ENCODE assay signal across 14 cellular contexts in genomic region chr1:29395724-29396437, GRCh38.
DNase-seq lines count a peak whose midpoint lies in the region; ATAC-seq and TF ChIP-seq lines count a peak whose summit lies in the region.
"Had no signal": no experiment of that assay in that cellular context is flagged by ENCODE, and none has a peak within 500 bp of the region (broad histone marks: within the 10 kb centered on the region; RNA-seq: fewer than 3 reads in every experiment).

No MANE protein-coding gene starts in this region.

- H3K27ac ChIP-seq in vagina (no peak overlapping the region), PC-9 (no peak overlapping the region), OCI-LY7 (ENCODE audit: low read depth, low read length, poor library complexity, severe bottlenecking) (no peak overlapping the region)

- H3K4me2 ChIP-seq in PC-9, result no peak overlapping the region
- H3K4me2 ChIP-seq in OCI-LY7 (ENCODE audit: low read length), result no peak overlapping the region

- H2AFZ ChIP-seq in PC-9, result no peak overlapping the region
- H2AFZ ChIP-seq in OCI-LY7 (ENCODE audit: low read length), result no peak overlapping the region

- H4K20me1 ChIP-seq in PC-9 (ENCODE audit: insufficient read depth) (no peaks in the 10 kb centered on the region), OCI-LY7 (ENCODE audit: insufficient read depth, low read length) (no peaks in the 10 kb centered on the region)

- H3F3A ChIP-seq in PC-9 (ENCODE audit: insufficient read depth, low read depth), result no peaks in the 10 kb centered on the region

- no peak for TF ChIP-seq POLR2A in vagina (IDR thresholded peaks at IDR 0.05)

- POLR2A ChIA-PET in PC-9 (lab: Charles Lee; ENCODE audit: unreplicated experiment), result interaction anchor here (0.6 kb wide), 1 partner anchor 663 kb away, joined by 5 read pairs; no protein-coding TSS in a partner anchor
- POLR2A ChIA-PET in OCI-LY7 (lab: Charles Lee), result no interaction called here

- H3K9me2 ChIP-seq in PC-9 (ENCODE audit: insufficient read depth) (no peaks in the 10 kb centered on the region), OCI-LY7 (ENCODE audit: insufficient read depth, low read length) (no peaks in the 10 kb centered on the region)

- peak; percentile 27 for ATAC-seq in left lobe of liver
- ATAC-seq: Panc1 had no signal

- peak; percentile 24 for DNase-seq in activated CD8-positive, alpha-beta memory T cell treated with anti-CD3 and anti-CD28 coated beads for 24 hours
- DNase-seq in activated CD8-positive, alpha-beta memory T cell treated with anti-CD3 and anti-CD28 coated beads, Interleukin-2, amount 50 U/mL, for 4 hours, result no peak
- peak; percentile 24 for DNase-seq in MG63
- DNase-seq in left lobe of liver (ENCODE audit: low spot score), result peak; percentile 28
- peak; percentile 67 for DNase-seq in vagina (ENCODE audit: extremely low spot score in 2 of 2)
- no peak for DNase-seq in PC-9
- DNase-seq in SIG-M5 (lab: John Stamatoyannopoulos, UW), result no peak
- no peak for DNase-seq in OCI-LY7 (ENCODE audit: low spot score)
- DNase-seq: 8988T, KBM-7, NCI-H2081 treated with DMSO at 0.1 percent for 48 hours, NCI-H510A treated with DMSO at 0.1 percent for 48 hours, Right ventricle myocardium superior had no signal

- H3K4me1 ChIP-seq in vagina, result no peaks in the 10 kb centered on the region
- no peaks in the 10 kb centered on the region for H3K4me1 ChIP-seq in PC-9 (replicated peaks; ENCODE audit: insufficient read depth)
- no peaks in the 10 kb centered on the region for H3K4me1 ChIP-seq in OCI-LY7 (ENCODE audit: insufficient read depth, low read length, poor library complexity, severe bottlenecking)

- H3K4me3 ChIP-seq in MG63, result no peak overlapping the region
- no peak overlapping the region for H3K4me3 ChIP-seq in vagina
- H3K4me3 ChIP-seq in PC-9, result no peak overlapping the region
- H3K4me3 ChIP-seq in OCI-LY7 (ENCODE audit: low read depth, low read length, poor library complexity, severe bottlenecking), result no peak overlapping the region

- no peak for TF ChIP-seq CTCF in vagina (IDR thresholded peaks at IDR 0.05)
- TF ChIP-seq CTCF in PC-9 (conservative IDR thresholded peaks at IDR 0.05), result no peak
- no peak for TF ChIP-seq CTCF in OCI-LY7 (conservative IDR thresholded peaks at IDR 0.05; ENCODE audit: low read length)

- no TSS peak for BruUV-seq in PC-9 (replicated peaks; lab: Mats Ljungman, UMichigan)
- no TSS peak for BruUV-seq in OCI-LY7 (replicated peaks; lab: Mats Ljungman, UMichigan)

- H3K9me3 ChIP-seq in MG63 (peaks cover 8% of the 10 kb centered on the region), vagina (no peaks in the 10 kb centered on the region), PC-9 (ENCODE audit: insufficient read depth, low read depth) (no peaks in the 10 kb centered on the region), OCI-LY7 (ENCODE audit: low read length) (no peaks in the 10 kb centered on the region)

- H3K79me2 ChIP-seq in PC-9 (ENCODE audit: low read depth), result no peaks in the 10 kb centered on the region
- no peaks in the 10 kb centered on the region for H3K79me2 ChIP-seq in OCI-LY7 (ENCODE audit: insufficient read depth, low read depth, low read length)

- CTCF ChIA-PET in PC-9 (lab: Charles Lee) (no interaction called here), OCI-LY7 (lab: Charles Lee; ENCODE audit: unreplicated experiment) (no interaction called here)

- intact Hi-C loops in vagina (cut with DNase I), result no loop called here
- intact Hi-C loops in PC-9 (cut with micrococcal nuclease; ENCODE audit: unreplicated experiment), result no loop called here
- intact Hi-C loops in OCI-LY7 (cut with micrococcal nuclease; ENCODE audit: unreplicated experiment), result no loop called here

- H3K36me3 ChIP-seq in MG63 (no peaks in the 10 kb centered on the region), vagina (no peaks in the 10 kb centered on the region), PC-9 (ENCODE audit: low read depth) (no peaks in the 10 kb centered on the region), OCI-LY7 (ENCODE audit: insufficient read depth, low read length) (no peaks in the 10 kb centered on the region)

- H3K27me3 ChIP-seq in MG63 (no peaks in the 10 kb centered on the region), vagina (no peaks in the 10 kb centered on the region), PC-9 (ENCODE audit: insufficient read depth, low read depth) (no peaks in the 10 kb centered on the region)

Comparison
In these comparisons a context has a peak if more than half of its experiments do, and no peak if none do; other contexts are left out.
1. DNase-seq: peak in activated CD8-positive, alpha-beta memory T cell treated with anti-CD3 and anti-CD28 coated beads for 24 hours (single experiment), MG63 (single experiment), left lobe of liver (single experiment) and vagina (2 of 2); none in activated CD8-positive, alpha-beta memory T cell treated with anti-CD3 and anti-CD28 coated beads, Interleukin-2, amount 50 U/mL, for 4 hours (single experiment), PC-9 (0 of 2), SIG-M5 (single experiment) and OCI-LY7 (single experiment).